1 cellular context compared by ENCODE assay signal in the genomic region with DNA sequence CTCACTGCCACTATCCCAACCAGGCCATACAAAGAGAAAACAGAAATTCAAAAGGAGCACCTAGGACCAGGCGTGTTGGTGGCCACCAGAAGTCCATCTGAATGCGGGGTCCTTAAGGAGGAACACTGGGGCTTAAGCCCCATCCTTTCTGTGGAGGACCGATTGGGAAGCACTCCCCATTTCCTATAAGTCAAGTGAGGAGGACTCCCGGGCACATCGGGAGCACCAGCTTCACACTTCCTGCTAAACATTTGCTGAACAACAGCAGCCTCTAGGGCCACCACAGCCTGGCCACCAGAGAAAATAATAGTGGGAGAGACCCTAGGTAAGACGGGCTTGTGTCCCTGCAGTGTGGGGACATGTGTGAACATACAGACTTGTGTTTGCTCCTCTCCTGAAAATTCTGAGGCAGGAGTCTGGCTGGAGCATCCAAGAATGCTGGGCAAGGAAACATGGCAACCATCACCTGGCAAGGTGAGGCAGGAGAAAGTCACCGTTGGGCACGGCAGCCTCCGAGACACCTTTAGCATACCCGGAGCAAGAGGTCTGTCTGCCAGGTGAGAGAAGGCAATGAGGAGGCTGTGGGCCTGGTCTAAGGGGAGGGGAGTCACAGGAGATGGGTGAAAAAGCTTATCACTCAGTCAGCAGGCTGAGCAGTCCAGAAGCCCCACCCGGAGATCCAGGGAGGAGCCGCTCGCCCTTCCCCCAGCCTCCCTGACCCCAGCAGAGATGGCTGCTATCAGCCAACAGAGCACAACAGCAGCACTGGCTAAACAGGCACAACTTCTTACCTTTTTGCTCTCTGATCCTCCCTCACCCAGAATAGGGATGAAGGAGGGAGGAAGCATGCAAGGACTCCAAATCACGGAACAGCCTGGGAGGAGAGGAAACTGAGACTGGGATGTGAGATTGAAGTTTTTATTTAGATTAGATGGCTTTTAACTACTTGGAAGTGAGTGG.
TF ChIP-seq lines count a peak whose summit lies in the region.

No MANE protein-coding gene starts in this region.

TF ChIP-seq in K562, 482 proteins besides CTCF, POLR2A, EP300 and RAD21 (continued from another document):
- TF ChIP-seq CHD7 (IDR thresholded peaks at IDR 0.05; ENCODE audit: low read depth, low read length): no peak
- TF ChIP-seq CREB3 (tag; conservative IDR thresholded peaks at IDR 0.05; ENCODE audit: low read depth): no peak
- peak; percentile 78; the same call in 1 of the 2 replicates for TF ChIP-seq CTBP1 (IDR thresholded peaks at IDR 0.05; ENCODE audit: borderline replicate concordance)
- peak in 1 of 2 experiments; percentile 58; a peak in 2 of 4 replicates for TF ChIP-seq MAZ (CRISPR knock-in tag; conservative IDR thresholded peaks at IDR 0.05 in 1 of 2, IDR thresholded peaks at IDR 0.05 in 1 of 2)
- TF ChIP-seq GTF2B (IDR thresholded peaks at IDR 0.05; ENCODE audit: extremely low read depth, insufficient read length): no peak
- peak; percentile 71; the same call in 1 of the 2 replicates for TF ChIP-seq ZBTB7A (IDR thresholded peaks at IDR 0.05; ENCODE audit: borderline replicate concordance, control insufficient read depth, low read depth, low read length)
- TF ChIP-seq POLR2AphosphoS5 (IDR thresholded peaks at IDR 0.05; ENCODE audit: control insufficient read depth, insufficient read depth, low read depth, low read length): peak; percentile 46; the same call in 1 of the 2 replicates
- no peak for TF ChIP-seq HMGN3 (IDR thresholded peaks at IDR 0.05; ENCODE audit: borderline replicate concordance, extremely low read depth, insufficient read length, low read depth, low read length)
- no peak for TF ChIP-seq ZFP1 (CRISPR knock-in tag; IDR thresholded peaks at IDR 0.05)
- TF ChIP-seq, protein P1, sequence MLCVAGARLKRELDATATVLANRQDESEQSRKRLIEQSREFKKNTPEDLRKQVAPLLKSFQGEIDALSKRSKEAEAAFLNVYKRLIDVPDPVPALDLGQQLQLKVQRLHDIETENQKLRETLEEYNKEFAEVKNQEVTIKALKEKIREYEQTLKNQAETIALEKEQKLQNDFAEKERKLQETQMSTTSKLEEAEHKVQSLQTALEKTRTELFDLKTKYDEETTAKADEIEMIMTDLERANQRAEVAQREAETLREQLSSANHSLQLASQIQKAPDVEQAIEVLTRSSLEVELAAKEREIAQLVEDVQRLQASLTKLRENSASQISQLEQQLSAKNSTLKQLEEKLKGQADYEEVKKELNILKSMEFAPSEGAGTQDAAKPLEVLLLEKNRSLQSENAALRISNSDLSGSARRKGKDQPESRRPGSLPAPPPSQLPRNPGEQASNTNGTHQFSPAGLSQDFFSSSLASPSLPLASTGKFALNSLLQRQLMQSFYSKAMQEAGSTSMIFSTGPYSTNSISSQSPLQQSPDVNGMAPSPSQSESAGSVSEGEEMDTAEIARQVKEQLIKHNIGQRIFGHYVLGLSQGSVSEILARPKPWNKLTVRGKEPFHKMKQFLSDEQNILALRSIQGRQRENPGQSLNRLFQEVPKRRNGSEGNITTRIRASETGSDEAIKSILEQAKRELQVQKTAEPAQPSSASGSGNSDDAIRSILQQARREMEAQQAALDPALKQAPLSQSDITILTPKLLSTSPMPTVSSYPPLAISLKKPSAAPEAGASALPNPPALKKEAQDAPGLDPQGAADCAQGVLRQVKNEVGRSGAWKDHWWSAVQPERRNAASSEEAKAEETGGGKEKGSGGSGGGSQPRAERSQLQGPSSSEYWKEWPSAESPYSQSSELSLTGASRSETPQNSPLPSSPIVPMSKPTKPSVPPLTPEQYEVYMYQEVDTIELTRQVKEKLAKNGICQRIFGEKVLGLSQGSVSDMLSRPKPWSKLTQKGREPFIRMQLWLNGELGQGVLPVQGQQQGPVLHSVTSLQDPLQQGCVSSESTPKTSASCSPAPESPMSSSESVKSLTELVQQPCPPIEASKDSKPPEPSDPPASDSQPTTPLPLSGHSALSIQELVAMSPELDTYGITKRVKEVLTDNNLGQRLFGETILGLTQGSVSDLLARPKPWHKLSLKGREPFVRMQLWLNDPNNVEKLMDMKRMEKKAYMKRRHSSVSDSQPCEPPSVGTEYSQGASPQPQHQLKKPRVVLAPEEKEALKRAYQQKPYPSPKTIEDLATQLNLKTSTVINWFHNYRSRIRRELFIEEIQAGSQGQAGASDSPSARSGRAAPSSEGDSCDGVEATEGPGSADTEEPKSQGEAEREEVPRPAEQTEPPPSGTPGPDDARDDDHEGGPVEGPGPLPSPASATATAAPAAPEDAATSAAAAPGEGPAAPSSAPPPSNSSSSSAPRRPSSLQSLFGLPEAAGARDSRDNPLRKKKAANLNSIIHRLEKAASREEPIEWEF (CRISPR knock-in tag; IDR thresholded peaks at IDR 0.05): no peak
- no peak for TF ChIP-seq PTTG1 (tag; IDR thresholded peaks at IDR 0.05; ENCODE audit: low read depth)
- TF ChIP-seq DEAF1 (CRISPR knock-in tag; IDR thresholded peaks at IDR 0.05): no peak
- TF ChIP-seq C11orf30 (IDR thresholded peaks at IDR 0.05; ENCODE audit: low read depth): no peak
- TF ChIP-seq PHF20 (IDR thresholded peaks at IDR 0.05; ENCODE audit: partially characterized antibody): no peak
- no peak for TF ChIP-seq CREB5 (CRISPR knock-in tag; IDR thresholded peaks at IDR 0.05)
- no peak for TF ChIP-seq L3MBTL2 (IDR thresholded peaks at IDR 0.05)
